8 cellular contexts compared by ENCODE assay signal in genomic region chr6:95576621-95577316, GRCh38. TPM values are rescaled to one million over a fixed set of nuclear protein-coding genes. Genes with fewer than 3 reads are reported as not detected.
A peak's percentile ranks its signal among the peaks of the same experiment; 100 is the strongest.
DNase-seq lines count a peak whose midpoint lies in the region; ATAC-seq, FAIRE-seq and TF ChIP-seq lines count a peak whose summit lies in the region.

No MANE protein-coding gene starts in this region.

- H3K4me3 ChIP-seq in GM12864 (ENCODE audit: low read depth, low read length) (peak overlapping the region; percentile 78), adipocyte (ENCODE audit: low read length) (peak overlapping the region; percentile 91), iPS-15b (ENCODE audit: low read depth, low read length) (peak overlapping the region; percentile 81), small intestine (ENCODE audit: low read depth in 1 of 2, low read length in 2 of 2) (peak overlapping the region; percentile 70 to 82)

- ATAC-seq in GM21528 (IDR thresholded peaks at IDR 0.05; ENCODE audit: low FRiP score, unreplicated experiment), result peak; percentile 34

- FAIRE-seq in small intestine (lab: Jason Lieb, UNC) (no peak), HTR-8/SVneo (lab: Jason Lieb, UNC) (no peak)

- no peaks in the 10 kb centered on the region for H3K36me3 ChIP-seq in adipocyte (ENCODE audit: control insufficient read depth, insufficient read depth, low read length, severe bottlenecking)
- no peaks in the 10 kb centered on the region for H3K36me3 ChIP-seq in iPS-15b (ENCODE audit: control insufficient read depth, insufficient read depth, low read length)
- no peaks in the 10 kb centered on the region for H3K36me3 ChIP-seq in small intestine (ENCODE audit: control insufficient read depth in 2 of 2, insufficient read depth in 2 of 2, low read length in 2 of 2)

- 0 to 2% (median 2%) methylated on average over 4 of the region's 4 CpGs for whole genome bisulfite sequencing in small intestine, 3 donors

- H3K9me3 ChIP-seq in adipocyte (ENCODE audit: control insufficient read depth, low read length), result no peaks in the 10 kb centered on the region
- H3K9me3 ChIP-seq in iPS-15b (ENCODE audit: control insufficient read depth, insufficient read depth, low read length), result no peaks in the 10 kb centered on the region
- no peaks in the 10 kb centered on the region for H3K9me3 ChIP-seq in small intestine (ENCODE audit: control insufficient read depth, low read depth)

- H3K9ac ChIP-seq in adipocyte (ENCODE audit: low read length), result peak overlapping the region; percentile 97
- peak overlapping the region; percentile 68 for H3K9ac ChIP-seq in iPS-15b (ENCODE audit: low read depth, low read length)

- H3K27ac ChIP-seq in small intestine (ENCODE audit: low read depth in 1 of 2, low read length in 1 of 2), result peak overlapping the region; percentile 90 to 99

- no peak for TF ChIP-seq CTCF in GM12864 (IDR thresholded peaks at IDR 0.05; ENCODE audit: low read depth, low read length, missing control alignments)

- H3K27me3 ChIP-seq in adipocyte (replicated peaks; ENCODE audit: control insufficient read depth, insufficient read depth, low read length) (no peaks in the 10 kb centered on the region), iPS-15b (ENCODE audit: control insufficient read depth, insufficient read depth, low read length) (no peaks in the 10 kb centered on the region), small intestine (ENCODE audit: control insufficient read depth in 2 of 2, insufficient read depth in 2 of 2, low read length in 2 of 2) (no peaks in the 10 kb centered on the region)

- DNase-seq in GM12864 (ENCODE audit: low read depth) (peak; percentile 7), LoVo (ENCODE audit: low spot score) (peak; percentile 8), adipocyte (ENCODE audit: low read depth) (peak; percentile 40), small intestine (peak; percentile 26), HTR-8/SVneo (ENCODE audit: insufficient read length, low spot score) (no peak)
- DNase-seq in activated CD8-positive, alpha-beta memory T cell treated with anti-CD3 and anti-CD28 coated beads, Interleukin-2, amount 50 U/mL, for 48 hours, result no peak

- peaks cover 27% of the 10 kb centered on the region for H3K4me1 ChIP-seq in adipocyte (ENCODE audit: control insufficient read depth, insufficient read depth, low read length)
- no peaks in the 10 kb centered on the region for H3K4me1 ChIP-seq in iPS-15b (ENCODE audit: control insufficient read depth, insufficient read depth, low read length)
- H3K4me1 ChIP-seq in small intestine (ENCODE audit: control insufficient read depth in 2 of 2, insufficient read depth in 1 of 2, low read depth in 1 of 2, low read length in 1 of 2), result no peaks in the 10 kb centered on the region

RNA-seq across cellular contexts. Expression of gene MANEA, which starts 0.6 kb away (rescaled TPM):
- 1 to 10 TPM; 1.1 to 4.8 (median 1.6) TPM for polyA plus RNA-seq in small intestine

Comparison
In these comparisons a context has a peak if more than half of its experiments do, and no peak if none do; other contexts are left out.
1. DNase-seq: peak in GM12864 (single experiment), LoVo (single experiment), adipocyte (single experiment) and small intestine (single experiment); none in HTR-8/SVneo (single experiment) and activated CD8-positive, alpha-beta memory T cell treated with anti-CD3 and anti-CD28 coated beads, Interleukin-2, amount 50 U/mL, for 48 hours (single experiment).
2. Peak in every context shown above with its lines, with median percentiles within 50 percentile points of each other: H3K4me3 ChIP-seq.